ENCODE assay signal across 19 cellular contexts in the genomic region with DNA sequence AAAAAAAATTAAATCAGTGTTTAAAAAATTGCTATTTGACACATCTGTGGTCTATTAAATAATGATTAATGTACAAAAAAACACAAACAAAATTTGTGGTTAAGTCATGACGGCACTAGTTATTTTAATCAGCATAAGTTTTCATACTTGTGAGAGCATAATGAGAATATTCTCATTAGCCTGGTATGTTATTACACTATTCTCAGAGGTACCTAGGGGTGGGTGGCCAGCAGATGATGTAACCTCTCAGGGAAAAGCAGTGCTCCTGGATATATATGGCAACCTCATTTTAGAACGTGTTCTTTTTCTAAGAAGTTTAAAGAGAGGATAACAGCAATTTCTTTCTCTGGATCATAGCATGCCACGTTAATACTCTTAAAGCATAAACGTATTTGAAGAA.
"Had no signal": no experiment of that assay in that cellular context is flagged by ENCODE, and none has a peak within 500 bp of the region (broad histone marks: within the 10 kb centered on the region; RNA-seq: fewer than 3 reads in every experiment).

No MANE protein-coding gene starts in this region.

- DNase-seq: activated CD4-positive, alpha-beta memory T cell treated with anti-CD3 and anti-CD28 coated beads for 36 hours; activated CD4-positive, alpha-beta T cell treated with anti-CD3 and anti-CD28 coated beads for 36 hours; activated naive CD8-positive, alpha-beta T cell treated with anti-CD3 and anti-CD28 coated beads for 36 hours; activated T-cell treated with anti-CD3 and anti-CD28 coated beads for 4 hours; amniotic stem cell; cortex of kidney; effector CD4-positive, alpha-beta T cell; esophagus squamous epithelium; foreskin melanocyte; glutamatergic neuron; hippocampal formation; left colon; midbrain; spleen; stimulated activated CD4-positive, alpha-beta T cell treated with anti-CD3 and anti-CD28 coated beads, Interleukin-4, amount 100 ng/mL, for 4 hours; T-helper 17 cell; thyroid gland had no signal

- H2AFZ ChIP-seq: parathyroid adenoma had no signal

- H3K27me3 ChIP-seq: esophagus squamous epithelium, spleen, thyroid gland had no signal

- H3K79me2 ChIP-seq: parathyroid adenoma had no signal

- H3K36me3 ChIP-seq: esophagus squamous epithelium, spleen, thyroid gland had no signal

- H3K27ac ChIP-seq: esophagus squamous epithelium, parathyroid adenoma, spleen, thyroid gland had no signal

- H3K9me3 ChIP-seq: esophagus squamous epithelium, spleen, thyroid gland had no signal

- H3K4me3 ChIP-seq: esophagus squamous epithelium, spleen, thyroid gland had no signal

- H3K4me1 ChIP-seq: parathyroid adenoma, spleen, thyroid gland had no signal

- ATAC-seq: activated CD4-positive, alpha-beta T cell treated with anti-CD3 and anti-CD28 coated beads for 36 hours; left colon; stimulated activated memory B cell treated with anti-CD40 and anti-IgM and Interleukin-4, amounts not matched to agents 10 μg/mL and 1 μg/mL and 100 μg/mL, for 72 hours; T-helper 17 cell had no signal

- H3K9ac ChIP-seq: parathyroid adenoma had no signal
